Comparison of ENCODE assay signal across 9 cellular contexts in genomic region chr1:224922404-224923164, GRCh38.
DNase-seq lines count a peak whose midpoint lies in the region; ATAC-seq and TF ChIP-seq lines count a peak whose summit lies in the region.
"Had no signal": no experiment of that assay in that cellular context is flagged by ENCODE, and none has a peak within 500 bp of the region (broad histone marks: within the 10 kb centered on the region; RNA-seq: fewer than 3 reads in every experiment).

No MANE protein-coding gene starts in this region.

- peaks cover under 1% of the 10 kb centered on the region for H3K36me3 Mint-ChIP-seq in activated naive CD8-positive, alpha-beta T cell treated with anti-CD3 and anti-CD28 coated beads, Interleukin-2, amount 50 U/mL, for 24 hours (ENCODE audit: low read depth)
- H3K36me3 Mint-ChIP-seq in stimulated activated naive B cell treated with anti-CD40 and anti-IgM and Interleukin-4, amounts not matched to agents 10 μg/mL and 1 μg/mL and 100 μg/mL, for 72 hours, result peaks cover 0 to 1% of the 10 kb centered on the region in 2 donors

- no peak overlapping the region for H3K27ac Mint-ChIP-seq in activated naive CD8-positive, alpha-beta T cell treated with anti-CD3 and anti-CD28 coated beads, Interleukin-2, amount 50 U/mL, for 24 hours
- no peak overlapping the region for H3K27ac Mint-ChIP-seq in stimulated activated naive B cell treated with anti-CD40 and anti-IgM and Interleukin-4, amounts not matched to agents 10 μg/mL and 1 μg/mL and 100 μg/mL, for 72 hours

- H3K9me3 Mint-ChIP-seq in activated naive CD8-positive, alpha-beta T cell treated with anti-CD3 and anti-CD28 coated beads, Interleukin-2, amount 50 U/mL, for 24 hours, result peaks cover under 1% of the 10 kb centered on the region
- peaks cover under 1% of the 10 kb centered on the region in 2 donors for H3K9me3 Mint-ChIP-seq in stimulated activated naive B cell treated with anti-CD40 and anti-IgM and Interleukin-4, amounts not matched to agents 10 μg/mL and 1 μg/mL and 100 μg/mL, for 72 hours

- DNase-seq in NCI-H1436 (lab: John Stamatoyannopoulos, UW) (peak; percentile 50), NCI-H1436 treated with DMSO at 0.1 percent for 48 hours (lab: John Stamatoyannopoulos, UW) (no peak), HFF-Myc (ENCODE audit: extremely low read depth, low read depth) (no peak), NCI-H2107 (lab: John Stamatoyannopoulos, UW) (peak; percentile 7), hepatic stellate cell (ENCODE audit: low spot score) (peak; percentile 43)
- no peak for DNase-seq in activated naive CD8-positive, alpha-beta T cell treated with anti-CD3 and anti-CD28 coated beads, Interleukin-2, amount 50 U/mL, for 24 hours
- no peak for DNase-seq in stimulated activated naive B cell treated with anti-CD40 and anti-IgM and Interleukin-4, amounts not matched to agents 10 μg/mL and 1 μg/mL and 100 μg/mL, for 72 hours
- no peak for DNase-seq in activated CD4-positive, alpha-beta T cell treated with anti-CD3 and anti-CD28 coated beads, Interleukin-2, amount 50 U/mL, for 48 hours

- no peaks in the 10 kb centered on the region for H3K4me1 Mint-ChIP-seq in activated naive CD8-positive, alpha-beta T cell treated with anti-CD3 and anti-CD28 coated beads, Interleukin-2, amount 50 U/mL, for 24 hours
- H3K4me1 Mint-ChIP-seq in stimulated activated naive B cell treated with anti-CD40 and anti-IgM and Interleukin-4, amounts not matched to agents 10 μg/mL and 1 μg/mL and 100 μg/mL, for 72 hours, result no peaks in the 10 kb centered on the region

- H3K27me3 Mint-ChIP-seq in activated naive CD8-positive, alpha-beta T cell treated with anti-CD3 and anti-CD28 coated beads, Interleukin-2, amount 50 U/mL, for 24 hours, result peaks cover 6% of the 10 kb centered on the region
- H3K27me3 Mint-ChIP-seq in stimulated activated naive B cell treated with anti-CD40 and anti-IgM and Interleukin-4, amounts not matched to agents 10 μg/mL and 1 μg/mL and 100 μg/mL, for 72 hours, result peaks cover 3 to 17% of the 10 kb centered on the region in 2 donors

- H3K4me3 Mint-ChIP-seq in activated naive CD8-positive, alpha-beta T cell treated with anti-CD3 and anti-CD28 coated beads, Interleukin-2, amount 50 U/mL, for 24 hours, result no peak overlapping the region
- H3K4me3 Mint-ChIP-seq in stimulated activated naive B cell treated with anti-CD40 and anti-IgM and Interleukin-4, amounts not matched to agents 10 μg/mL and 1 μg/mL and 100 μg/mL, for 72 hours, result no peak overlapping the region

- no peak overlapping the region for H3K4me3 ChIP-seq in HFF-Myc (replicated peaks; ENCODE audit: low read depth, low read length)
- H3K4me3 ChIP-seq: BLaER1 had no signal

- TF ChIP-seq CTCF in HFF-Myc (IDR thresholded peaks at IDR 0.05; ENCODE audit: low read depth, low read length, missing control alignments), result peak; percentile 64

- ATAC-seq in activated naive CD8-positive, alpha-beta T cell treated with anti-CD3 and anti-CD28 coated beads, Interleukin-2, amount 50 U/mL, for 24 hours, result peak; percentile 36
- peak; percentile 52 to 59 for ATAC-seq in stimulated activated naive B cell treated with anti-CD40 and anti-IgM and Interleukin-4, amounts not matched to agents 10 μg/mL and 1 μg/mL and 100 μg/mL, for 72 hours (replicated peaks)

Comparison
In these comparisons a context has a peak if more than half of its experiments do, and no peak if none do; other contexts are left out.
1. DNase-seq: peak in NCI-H1436 (single experiment), NCI-H2107 (single experiment) and hepatic stellate cell (single experiment); none in NCI-H1436 treated with DMSO at 0.1 percent for 48 hours (single experiment), HFF-Myc (single experiment), activated naive CD8-positive, alpha-beta T cell treated with anti-CD3 and anti-CD28 coated beads, Interleukin-2, amount 50 U/mL, for 24 hours (single experiment), stimulated activated naive B cell treated with anti-CD40 and anti-IgM and Interleukin-4, amounts not matched to agents 10 μg/mL and 1 μg/mL and 100 μg/mL, for 72 hours (single experiment) and activated CD4-positive, alpha-beta T cell treated with anti-CD3 and anti-CD28 coated beads, Interleukin-2, amount 50 U/mL, for 48 hours (0 of 2).